In genomic region chr1:205365086-205365485, GRCh38 we compare ENCODE assay signal across 4 cellular contexts. TPM values are rescaled to one million over a fixed set of nuclear protein-coding genes. Genes with fewer than 3 reads are reported as not detected.
"Had no signal": no experiment of that assay in that cellular context is flagged by ENCODE, and none has a peak within 500 bp of the region (broad histone marks: within the 10 kb centered on the region; RNA-seq: fewer than 3 reads in every experiment).

No MANE protein-coding gene starts in this region.

RNA-seq across cellular contexts. Expression of gene KLHDC8A, which starts 8.4 kb away (rescaled TPM):
- total RNA-seq: HepG2, HFFc6, HT1080 had no signal
- polyA plus RNA-seq: HepG2 had no signal

RNA-seq across cellular contexts. Expression of gene LEMD1, which starts 56.8 kb away (rescaled TPM):
- total RNA-seq: HFFc6, HT1080 had no signal
- polyA plus RNA-seq: IgD-negative memory B cell had no signal
